Comparison of ENCODE assay signal across 10 cellular contexts in the genomic region with DNA sequence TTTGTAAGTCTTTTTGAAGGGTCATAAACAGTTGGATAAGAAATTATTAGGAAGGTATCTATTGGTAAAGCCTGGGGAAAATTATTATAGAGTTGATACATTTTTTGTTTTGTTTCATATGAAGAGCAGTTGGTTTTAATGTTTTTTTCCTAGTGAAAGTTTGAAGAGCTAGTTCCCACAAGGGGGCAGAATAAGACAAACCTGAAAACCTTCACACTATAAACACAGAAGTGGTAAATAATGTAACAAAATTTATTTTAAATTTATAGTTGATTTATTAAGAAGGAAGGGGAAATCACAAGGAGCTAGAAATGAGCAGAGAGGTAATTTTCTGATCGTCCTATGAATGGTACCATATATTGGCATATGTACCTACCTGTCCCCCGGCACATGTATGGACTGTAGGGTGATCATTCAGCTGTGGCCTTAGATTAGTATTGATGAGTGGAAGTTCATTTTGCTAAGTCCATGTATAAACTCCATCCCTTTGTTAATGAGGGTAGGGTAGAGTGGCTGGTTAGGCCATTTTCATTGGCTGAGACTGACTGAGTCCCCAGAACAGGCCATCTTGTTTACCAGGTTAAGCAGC.
DNase-seq lines count a peak whose midpoint lies in the region; ATAC-seq and TF ChIP-seq lines count a peak whose summit lies in the region.
"Had no signal": no experiment of that assay in that cellular context is flagged by ENCODE, and none has a peak within 500 bp of the region (broad histone marks: within the 10 kb centered on the region; RNA-seq: fewer than 3 reads in every experiment).

No MANE protein-coding gene starts in this region.

- no peak overlapping the region for H2AFZ ChIP-seq in mesenchymal stem cell (ENCODE audit: low read depth, low read length)

- no peak overlapping the region for H3K4me3 ChIP-seq in brain microvascular endothelial cell (ENCODE audit: low read depth, low read length)
- H3K4me3 ChIP-seq in mesenchymal stem cell (ENCODE audit: insufficient read depth in 1 of 2, low read depth in 1 of 2, low read length in 2 of 2): no peak overlapping the region
- H3K4me3 ChIP-seq in gastrocnemius medialis: no peak overlapping the region
- H3K4me3 ChIP-seq: suprapubic skin had no signal

- H3K4ac ChIP-seq in mesenchymal stem cell (ENCODE audit: low read depth in 1 of 2, low read length in 2 of 2): no peak overlapping the region

- no peak overlapping the region for H2BK120ac ChIP-seq in mesenchymal stem cell (ENCODE audit: low read depth, low read length)

- 99% methylated on average over 2 of the region's 2 CpGs for WGBS in mesenchymal stem cell

- no peaks in the 10 kb centered on the region for H3K36me3 ChIP-seq in brain microvascular endothelial cell (replicated peaks)
- no peaks in the 10 kb centered on the region for H3K36me3 ChIP-seq in mesenchymal stem cell (ENCODE audit: control insufficient read depth in 1 of 2, insufficient read depth in 2 of 2, low read depth in 1 of 2, low read length in 2 of 2)
- H3K36me3 ChIP-seq in gastrocnemius medialis: no peaks in the 10 kb centered on the region
- H3K36me3 ChIP-seq: suprapubic skin had no signal

- H3K9ac ChIP-seq in mesenchymal stem cell (ENCODE audit: low read length): peak overlapping the region; percentile 56

- no peak overlapping the region for H4K8ac ChIP-seq in mesenchymal stem cell (ENCODE audit: low read length)

- no peak overlapping the region for H3K23ac ChIP-seq in mesenchymal stem cell (ENCODE audit: low read length in 2 of 2)

- no peak overlapping the region for H3K4me2 ChIP-seq in mesenchymal stem cell (ENCODE audit: low read length, poor library complexity, severe bottlenecking)

- H3K14ac ChIP-seq in mesenchymal stem cell (ENCODE audit: low read length in 2 of 2): no peak overlapping the region

- H3K4me1 ChIP-seq in mesenchymal stem cell (ENCODE audit: control insufficient read depth, insufficient read depth, low read depth, low read length): no peaks in the 10 kb centered on the region
- no peaks in the 10 kb centered on the region for H3K4me1 ChIP-seq in gastrocnemius medialis
- H3K4me1 ChIP-seq: suprapubic skin had no signal

- peak; percentile 42 for TF ChIP-seq CTCF in brain microvascular endothelial cell (IDR thresholded peaks at IDR 0.05; ENCODE audit: low read depth, low read length, missing control alignments)
- TF ChIP-seq CTCF in gastrocnemius medialis (IDR thresholded peaks at IDR 0.05 in 4 of 5, conservative IDR thresholded peaks at IDR 0.05 in 1 of 5): peak in 2 of 5 experiments; percentile 13 to 21

- peak overlapping the region in 1 of 2 experiments; percentile 72 for H2BK12ac ChIP-seq in mesenchymal stem cell (ENCODE audit: low read length in 2 of 2)

- intact Hi-C loops in gastrocnemius medialis (cut with DNase I; ENCODE audit: low total_unique reads): loop anchor here (2.0 kb wide), 1 partner anchor 324 kb away; no protein-coding TSS in a partner anchor

- H3K79me1 ChIP-seq in mesenchymal stem cell (replicated peaks; ENCODE audit: low read length, poor library complexity, severe bottlenecking): peaks cover 11% of the 10 kb centered on the region

- no peak overlapping the region for H2BK15ac ChIP-seq in mesenchymal stem cell (ENCODE audit: low read depth, poor library complexity, severe bottlenecking)

- H3K9me3 ChIP-seq in mesenchymal stem cell (ENCODE audit: control insufficient read depth, low read length) (no peaks in the 10 kb centered on the region), gastrocnemius medialis (no peaks in the 10 kb centered on the region)
- H3K9me3 ChIP-seq: suprapubic skin had no signal

- H4K91ac ChIP-seq in mesenchymal stem cell (ENCODE audit: low read length): no peak overlapping the region

- H3K27ac ChIP-seq in brain microvascular endothelial cell (peak overlapping the region; percentile 3), mesenchymal stem cell (ENCODE audit: low read length, poor library complexity, severe bottlenecking) (no peak overlapping the region), gastrocnemius medialis (no peak overlapping the region)
- H3K27ac ChIP-seq: suprapubic skin had no signal

- in situ Hi-C loops in Caki2 (cut with HindIII; ENCODE audit: low pct_unique_long_range_greater_than_20kb, low sequenced_read_pairs): no loop called here
- in situ Hi-C loops in brain microvascular endothelial cell (cut with HindIII; ENCODE audit: low pct_ligation_motif_present, low sequenced_read_pairs): no loop called here
- in situ Hi-C loops in gastrocnemius medialis (cut with MboI; ENCODE audit: low sequenced_read_pairs in 4 of 4): no loop called here

- DNase-seq in Caki2 (ENCODE audit: low read depth) (peak; percentile 10), LHCN-M2 (ENCODE audit: low read depth) (peak; percentile 57), brain microvascular endothelial cell (peak; percentile 18), mesenchymal stem cell (peak; percentile 52), DMS79 (lab: John Stamatoyannopoulos, UW) (no peak), gastrocnemius medialis (no peak)
- no peak for DNase-seq in activated T-cell treated with anti-CD3 and anti-CD28 coated beads, Interleukin-2, amount 50 U/mL, for 1 hour
- DNase-seq: left ventricle myocardium superior had no signal

- H2BK5ac ChIP-seq in mesenchymal stem cell (ENCODE audit: low read depth, low read length, poor library complexity, severe bottlenecking): no peak overlapping the region

- H2AK5ac ChIP-seq in mesenchymal stem cell (ENCODE audit: low read length, severe bottlenecking): no peak overlapping the region

- H3K18ac ChIP-seq in mesenchymal stem cell (ENCODE audit: low read depth in 1 of 2, low read length in 2 of 2): peak overlapping the region in 1 of 2 experiments; percentile 38

- ATAC-seq in HG02884 (IDR thresholded peaks at IDR 0.05; ENCODE audit: unreplicated experiment) (no peak), gastrocnemius medialis (no peak)
- ATAC-seq: left ventricle myocardium superior had no signal

- TF ChIP-seq POLR2A in gastrocnemius medialis (IDR thresholded peaks at IDR 0.05): no peak

- no peaks in the 10 kb centered on the region for H3K27me3 ChIP-seq in brain microvascular endothelial cell (replicated peaks)
- no peaks in the 10 kb centered on the region for H3K27me3 ChIP-seq in mesenchymal stem cell (ENCODE audit: control insufficient read depth in 1 of 2, insufficient read depth in 1 of 2, low read length in 2 of 2)
- H3K27me3 ChIP-seq in gastrocnemius medialis: no peaks in the 10 kb centered on the region
- H3K27me3 ChIP-seq: suprapubic skin had no signal

Comparison
In these comparisons a context has a peak if more than half of its experiments do, and no peak if none do; other contexts are left out.
1. DNase-seq: peak in Caki2 (single experiment), LHCN-M2 (single experiment), brain microvascular endothelial cell (single experiment) and mesenchymal stem cell (single experiment); none in DMS79 (single experiment), gastrocnemius medialis (0 of 2) and activated T-cell treated with anti-CD3 and anti-CD28 coated beads, Interleukin-2, amount 50 U/mL, for 1 hour (single experiment).